ENCODE assay signal across 20 cellular contexts in the genomic region with DNA sequence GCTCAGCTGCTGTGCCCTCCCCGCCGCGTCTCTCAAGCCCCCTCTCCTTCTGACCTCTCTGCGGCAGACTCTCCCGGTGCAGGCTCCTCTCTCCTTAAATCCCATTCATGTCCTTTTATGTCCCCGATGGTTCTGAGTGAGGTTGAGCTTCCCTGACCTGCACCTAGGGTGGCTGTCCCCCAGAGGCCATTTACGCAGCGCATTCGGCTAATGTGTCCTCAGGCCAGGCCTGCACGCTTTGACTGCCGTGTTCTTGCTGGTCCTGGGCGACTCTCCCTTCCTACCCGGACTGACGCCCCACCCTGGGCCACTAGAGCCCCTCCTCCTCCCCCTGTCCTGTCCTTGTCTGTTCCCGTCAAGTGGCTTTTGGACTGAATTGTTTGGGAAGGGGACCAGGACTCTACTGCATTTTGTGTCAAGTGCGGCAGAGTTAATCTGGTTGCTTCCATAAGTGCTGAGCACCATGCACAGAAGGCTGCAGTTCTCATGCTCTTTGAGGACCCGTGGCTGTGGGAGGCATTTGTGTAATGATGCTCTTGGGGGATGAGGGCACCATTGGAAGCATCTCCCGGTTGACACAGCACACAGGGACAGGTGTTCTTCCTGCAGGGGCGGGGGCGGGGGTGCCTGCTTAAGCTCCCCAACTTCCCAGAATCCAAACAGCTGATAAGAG. TPM values are rescaled to one million over a fixed set of nuclear protein-coding genes. Genes with fewer than 3 reads are reported as not detected.
DNase-seq lines count a peak whose midpoint lies in the region; ATAC-seq and TF ChIP-seq lines count a peak whose summit lies in the region.
"Had no signal": no experiment of that assay in that cellular context is flagged by ENCODE, and none has a peak within 500 bp of the region (broad histone marks: within the 10 kb centered on the region; RNA-seq: fewer than 3 reads in every experiment).

No MANE protein-coding gene starts in this region.

- peaks cover 24% of the 10 kb centered on the region for H3K36me3 Mint-ChIP-seq in stimulated activated effector memory CD8-positive, alpha-beta T cell treated with anti-CD3 and anti-CD28 coated beads, Interleukin-12 subunit alpha, Interleukin-12 subunit beta, amount 100 ng/mL, for 72 hours

- TF ChIP-seq CTCF in right atrium auricular region (IDR thresholded peaks at IDR 0.05) = no peak
- no peak for TF ChIP-seq CTCF in gastroesophageal sphincter (IDR thresholded peaks at IDR 0.05)

- in situ Hi-C loops in HAP-1 (cut with MboI; ENCODE audit: low sequenced_read_pairs) = no loop called here

- H3K27ac ChIP-seq in right atrium auricular region = no peak overlapping the region
- peak overlapping the region; percentile 91 to 97 (median 92) for H3K27ac ChIP-seq in gastroesophageal sphincter
- H3K27ac ChIP-seq: BLaER1, SJSA1 had no signal

- TF ChIP-seq POLR2A in gastroesophageal sphincter (IDR thresholded peaks at IDR 0.05) = no peak

- H3K4me1 ChIP-seq in right atrium auricular region (peaks cover 0 to 7% of the 10 kb centered on the region in 2 donors), gastroesophageal sphincter (peaks cover 3 to 98% (median 6%) of the 10 kb centered on the region in 3 donors), HAP-1 (no peaks in the 10 kb centered on the region)

- H3K4me3 ChIP-seq in right atrium auricular region = no peak overlapping the region
- H3K4me3 ChIP-seq in gastroesophageal sphincter = peak overlapping the region in 1 of 2 donors; percentile 27
- H3K4me3 ChIP-seq in HAP-1 = no peak overlapping the region
- H3K4me3 ChIP-seq: BLaER1, SJSA1 had no signal

- no peak for TF ChIP-seq EP300 in gastroesophageal sphincter (IDR thresholded peaks at IDR 0.05)

- H3K36me3 ChIP-seq in right atrium auricular region (peaks cover 44% of the 10 kb centered on the region), gastroesophageal sphincter (peaks cover 0 to 52% of the 10 kb centered on the region in 2 donors), HAP-1 (replicated peaks) (peaks cover 27% of the 10 kb centered on the region)

- intact Hi-C loops in left ventricle myocardium superior (cut with micrococcal nuclease) = no loop called here

- no peak overlapping the region for H3K4me3 Mint-ChIP-seq in stimulated activated effector memory CD8-positive, alpha-beta T cell treated with anti-CD3 and anti-CD28 coated beads, Interleukin-12 subunit alpha, Interleukin-12 subunit beta, amount 100 ng/mL, for 72 hours
- H3K4me3 Mint-ChIP-seq: CD8-positive, alpha-beta T cell had no signal

- H3K27me3 ChIP-seq in right atrium auricular region = no peaks in the 10 kb centered on the region
- no peaks in the 10 kb centered on the region for H3K27me3 ChIP-seq in gastroesophageal sphincter
- H3K27me3 ChIP-seq in HAP-1 (ENCODE audit: low read depth) = no peaks in the 10 kb centered on the region
- H3K27me3 ChIP-seq: BLaER1, SJSA1 had no signal

- no peaks in the 10 kb centered on the region for H3K9me3 Mint-ChIP-seq in stimulated activated effector memory CD8-positive, alpha-beta T cell treated with anti-CD3 and anti-CD28 coated beads, Interleukin-12 subunit alpha, Interleukin-12 subunit beta, amount 100 ng/mL, for 72 hours
- H3K9me3 Mint-ChIP-seq: CD8-positive, alpha-beta T cell had no signal

- ATAC-seq in left ventricle myocardium superior (peak; percentile 12), gastroesophageal sphincter (no peak)
- no peak for ATAC-seq in stimulated activated effector memory CD8-positive, alpha-beta T cell treated with anti-CD3 and anti-CD28 coated beads, Interleukin-12 subunit alpha, Interleukin-12 subunit beta, amount 100 ng/mL, for 72 hours
- ATAC-seq: CD8-positive, alpha-beta T cell; HCT116; PC-3 had no signal

- H3K9me3 ChIP-seq in right atrium auricular region = no peaks in the 10 kb centered on the region
- no peaks in the 10 kb centered on the region for H3K9me3 ChIP-seq in gastroesophageal sphincter
- H3K9me3 ChIP-seq in HAP-1 = no peaks in the 10 kb centered on the region
- H3K9me3 ChIP-seq: BLaER1, SJSA1 had no signal

- peak overlapping the region; percentile 12 for H3K27ac Mint-ChIP-seq in stimulated activated effector memory CD8-positive, alpha-beta T cell treated with anti-CD3 and anti-CD28 coated beads, Interleukin-12 subunit alpha, Interleukin-12 subunit beta, amount 100 ng/mL, for 72 hours
- H3K27ac Mint-ChIP-seq: CD8-positive, alpha-beta T cell had no signal

- WGBS in gastroesophageal sphincter (ENCODE audit: low coverage in 1 of 2), 2 donors = 90 to 91% methylated on average over 7 to 9 of the region's 20 CpGs

- DNase-seq in left ventricle myocardium superior (no peak), right atrium auricular region (ENCODE audit: low spot score) (no peak), SHP77 treated with DMSO at 0.1 percent for 48 hours (lab: John Stamatoyannopoulos, UW) (no peak), HuH-7.5 (ENCODE audit: low spot score) (no peak), HAP-1 (ENCODE audit: low spot score in 2 of 2) (no peak)
- no peak for DNase-seq in stimulated activated effector memory CD8-positive, alpha-beta T cell treated with anti-CD3 and anti-CD28 coated beads, Interleukin-12 subunit alpha, Interleukin-12 subunit beta, amount 100 ng/mL, for 72 hours (ENCODE audit: low spot score in 2 of 2)
- DNase-seq in stimulated activated CD4-positive, alpha-beta T cell treated with anti-CD3 and anti-CD28 coated beads, Interleukin-12 subunit alpha, Interleukin-12 subunit beta, amount 100 ng/mL, for 4 hours = no peak
- DNase-seq: 8988T; CD8-positive, alpha-beta T cell; DMS79 treated with DMSO at 0.1 percent for 48 hours; NCI-H1417 treated with DMSO at 0.1 percent for 48 hours; NCI-H1930; NCI-H2171; NCI-H446; PC-3 had no signal

- peaks cover 3% of the 10 kb centered on the region for H3K4me1 Mint-ChIP-seq in stimulated activated effector memory CD8-positive, alpha-beta T cell treated with anti-CD3 and anti-CD28 coated beads, Interleukin-12 subunit alpha, Interleukin-12 subunit beta, amount 100 ng/mL, for 72 hours

RNA-seq across cellular contexts. Expression of a gene that starts 37.1 kb away (rescaled TPM):
- total RNA-seq in left ventricle myocardium superior = 14.7 TPM
- total RNA-seq in right atrium auricular region = 1 to 10 TPM; 8.5 to 8.8 TPM
- total RNA-seq in gastroesophageal sphincter = 10 to 100 TPM; 20.9 to 31.8 (median 24.9) TPM

RNA-seq across cellular contexts. Expression of a gene that starts 37.2 kb away (rescaled TPM):
- 106 TPM for total RNA-seq in left ventricle myocardium superior
- 10 to 100 TPM; 63.2 to 87.3 TPM for total RNA-seq in right atrium auricular region
- total RNA-seq in gastroesophageal sphincter = 10 to 100 TPM; 40.4 to 70.0 (median 52.8) TPM

RNA-seq across cellular contexts. Expression of a gene that starts 40.0 kb away (rescaled TPM):
- total RNA-seq in left ventricle myocardium superior (not detected), right atrium auricular region (not detected), gastroesophageal sphincter (1 to 10 TPM in 2 of 4 donors, not detected in 2; 2.9 to 5.4 TPM)
- total RNA-seq: CD8-positive, alpha-beta T cell; G401; PC-3; SJSA1 had no signal

Comparison
In these comparisons a context has a peak if more than half of its experiments do, and no peak if none do; other contexts are left out.
1. H3K27ac ChIP-seq: peak in gastroesophageal sphincter (4 of 4); none in right atrium auricular region (0 of 2).